In genomic region chr3:35502699-35503098, GRCh38 we compare ENCODE assay signal across 24 cellular contexts.
DNase-seq lines count a peak whose midpoint lies in the region; FAIRE-seq and TF ChIP-seq lines count a peak whose summit lies in the region.
"Had no signal": no experiment of that assay in that cellular context is flagged by ENCODE, and none has a peak within 500 bp of the region (broad histone marks: within the 10 kb centered on the region; RNA-seq: fewer than 3 reads in every experiment).

No MANE protein-coding gene starts in this region.

- H3F3A ChIP-seq in neural progenitor cell (ENCODE audit: low read depth), result peaks cover 29% of the 10 kb centered on the region

- H3K4me1 ChIP-seq in neural progenitor cell, result peaks cover 46% of the 10 kb centered on the region
- H3K4me1 ChIP-seq: A549 had no signal

- no peaks in the 10 kb centered on the region for H3K36me3 Mint-ChIP-seq in neural progenitor cell
- H3K36me3 Mint-ChIP-seq: CD8-positive, alpha-beta T cell had no signal

- peak overlapping the region; percentile 47 for H3K4me2 ChIP-seq in neural progenitor cell
- H3K4me2 ChIP-seq: A549; BLaER1 treated with 17β-estradiol and CSF1 and Interleukin-3, amounts not matched to agents 10 nM and 100 nM had no signal

- no peaks in the 10 kb centered on the region for H3K79me2 ChIP-seq in neural progenitor cell (ENCODE audit: low read depth)

- no peaks in the 10 kb centered on the region for H3K27me3 Mint-ChIP-seq in neural progenitor cell (ENCODE audit: insufficient read depth, low read depth)
- H3K27me3 Mint-ChIP-seq: B cell; CD4-positive, alpha-beta T cell had no signal

- FAIRE-seq in D721Med (lab: Jason Lieb, UNC), result peak; percentile 38
- FAIRE-seq: A549, G401.6, GM12891, GM19239 had no signal

- peak; percentile 8 for DNase-seq in NCI-H82 (lab: John Stamatoyannopoulos, UW)
- DNase-seq in NCI-H82 treated with DMSO at 0.1 percent for 48 hours (lab: John Stamatoyannopoulos, UW; ENCODE audit: unreplicated experiment), result no peak
- DNase-seq in D721Med (ENCODE audit: insufficient read length, low spot score), result no peak
- peak; percentile 29 for DNase-seq in neural progenitor cell (ENCODE audit: low spot score)
- no peak for DNase-seq in DMS79 treated with DMSO at 0.1 percent for 48 hours (lab: John Stamatoyannopoulos, UW)
- DNase-seq in NCI-H146 (lab: John Stamatoyannopoulos, UW), result no peak
- DNase-seq: AML-193; Caco-2; Calu3; CD4-positive, alpha-beta T cell; CD8-positive, alpha-beta T cell; DMS 273 treated with DMSO at 0.1 percent for 48 hours; DMS153; DMS53; DMS79; GF-D8 had no signal

- no peak overlapping the region for H3K4me3 ChIP-seq in neural progenitor cell
- H3K4me3 ChIP-seq: A549; BLaER1 treated with 17β-estradiol and CSF1 and Interleukin-3, amounts not matched to agents 10 nM and 100 nM had no signal

- TF ChIP-seq CTCF in D721Med (IDR thresholded peaks at IDR 0.05; ENCODE audit: insufficient read depth, missing control alignments), result no peak
- no peak for TF ChIP-seq CTCF in neural progenitor cell (IDR thresholded peaks at IDR 0.05)

- peak overlapping the region; percentile 76 for H3K27ac Mint-ChIP-seq in neural progenitor cell
- H3K27ac Mint-ChIP-seq: B cell; CD4-positive, alpha-beta T cell; CD8-positive, alpha-beta T cell had no signal

- H3K9ac ChIP-seq in neural progenitor cell, result no peak overlapping the region
- H3K9ac ChIP-seq: BLaER1 treated with 17β-estradiol and CSF1 and Interleukin-3, amounts not matched to agents 10 nM and 100 nM had no signal

- no peaks in the 10 kb centered on the region for H4K20me1 ChIP-seq in neural progenitor cell (ENCODE audit: low read depth)
- H4K20me1 ChIP-seq: BLaER1 treated with 17β-estradiol and CSF1 and Interleukin-3, amounts not matched to agents 10 nM and 100 nM had no signal

- no peak overlapping the region for H3K27ac ChIP-seq in neural progenitor cell
- H3K27ac ChIP-seq: 22Rv1; A549; BLaER1 treated with 17β-estradiol and CSF1 and Interleukin-3, amounts not matched to agents 10 nM and 100 nM; C4-2B had no signal

- H3K36me3 ChIP-seq in neural progenitor cell, result no peaks in the 10 kb centered on the region
- H3K36me3 ChIP-seq: BLaER1 treated with 17β-estradiol and CSF1 and Interleukin-3, amounts not matched to agents 10 nM and 100 nM had no signal

- H3K27me3 ChIP-seq in neural progenitor cell, result no peaks in the 10 kb centered on the region
- H3K27me3 ChIP-seq: BLaER1 treated with 17β-estradiol and CSF1 and Interleukin-3, amounts not matched to agents 10 nM and 100 nM had no signal

- H3K4me3 Mint-ChIP-seq in neural progenitor cell, result no peak overlapping the region
- H3K4me3 Mint-ChIP-seq: B cell; CD4-positive, alpha-beta T cell; CD8-positive, alpha-beta T cell had no signal

- peaks cover 26% of the 10 kb centered on the region for H3K4me1 Mint-ChIP-seq in neural progenitor cell
- H3K4me1 Mint-ChIP-seq: B cell had no signal

- no peaks in the 10 kb centered on the region for H3K9me3 ChIP-seq in neural progenitor cell (ENCODE audit: low read depth)
- H3K9me3 ChIP-seq: A549, Caco-2 had no signal

- peaks cover 20% of the 10 kb centered on the region for H3K9me3 Mint-ChIP-seq in neural progenitor cell

- no peak overlapping the region for H2AFZ ChIP-seq in neural progenitor cell (replicated peaks)

Comparison
In these comparisons a context has a peak if more than half of its experiments do, and no peak if none do; other contexts are left out.
1. DNase-seq: peak in NCI-H82 (single experiment) and neural progenitor cell (single experiment); none in NCI-H82 treated with DMSO at 0.1 percent for 48 hours (single experiment), D721Med (single experiment), DMS79 treated with DMSO at 0.1 percent for 48 hours (single experiment) and NCI-H146 (single experiment).